Comparison of ENCODE assay signal across 1 cellular context in the genomic region with DNA sequence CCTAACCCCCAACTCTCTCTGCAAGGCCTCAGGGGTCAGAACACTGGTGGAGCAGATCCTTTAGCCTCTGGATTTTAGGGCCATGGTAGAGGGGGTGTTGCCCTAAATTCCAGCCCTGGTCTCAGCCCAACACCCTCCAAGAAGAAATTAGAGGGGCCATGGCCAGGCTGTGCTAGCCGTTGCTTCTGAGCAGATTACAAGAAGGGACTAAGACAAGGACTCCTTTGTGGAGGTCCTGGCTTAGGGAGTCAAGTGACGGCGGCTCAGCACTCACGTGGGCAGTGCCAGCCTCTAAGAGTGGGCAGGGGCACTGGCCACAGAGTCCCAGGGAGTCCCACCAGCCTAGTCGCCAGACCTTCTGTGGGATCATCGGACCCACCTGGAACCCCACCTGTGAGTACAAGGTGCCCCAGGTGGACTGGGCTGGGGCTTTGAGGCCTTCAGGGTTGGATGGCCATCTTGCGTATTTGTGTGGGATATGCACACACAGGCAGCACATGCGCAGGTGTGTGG.
A peak's percentile ranks its signal among the peaks of the same experiment; 100 is the strongest.
TF ChIP-seq lines count a peak whose summit lies in the region.

BEST1 (plus strand) TSS at position 317 of the 513 bp plus-strand sequence. CDS start 1,456 bp downstream, outside the sequence.

TF ChIP-seq in K562, 482 proteins besides CTCF, POLR2A, EP300 and RAD21 (continued from another document and continues in another):
- TF ChIP-seq, protein P1, sequence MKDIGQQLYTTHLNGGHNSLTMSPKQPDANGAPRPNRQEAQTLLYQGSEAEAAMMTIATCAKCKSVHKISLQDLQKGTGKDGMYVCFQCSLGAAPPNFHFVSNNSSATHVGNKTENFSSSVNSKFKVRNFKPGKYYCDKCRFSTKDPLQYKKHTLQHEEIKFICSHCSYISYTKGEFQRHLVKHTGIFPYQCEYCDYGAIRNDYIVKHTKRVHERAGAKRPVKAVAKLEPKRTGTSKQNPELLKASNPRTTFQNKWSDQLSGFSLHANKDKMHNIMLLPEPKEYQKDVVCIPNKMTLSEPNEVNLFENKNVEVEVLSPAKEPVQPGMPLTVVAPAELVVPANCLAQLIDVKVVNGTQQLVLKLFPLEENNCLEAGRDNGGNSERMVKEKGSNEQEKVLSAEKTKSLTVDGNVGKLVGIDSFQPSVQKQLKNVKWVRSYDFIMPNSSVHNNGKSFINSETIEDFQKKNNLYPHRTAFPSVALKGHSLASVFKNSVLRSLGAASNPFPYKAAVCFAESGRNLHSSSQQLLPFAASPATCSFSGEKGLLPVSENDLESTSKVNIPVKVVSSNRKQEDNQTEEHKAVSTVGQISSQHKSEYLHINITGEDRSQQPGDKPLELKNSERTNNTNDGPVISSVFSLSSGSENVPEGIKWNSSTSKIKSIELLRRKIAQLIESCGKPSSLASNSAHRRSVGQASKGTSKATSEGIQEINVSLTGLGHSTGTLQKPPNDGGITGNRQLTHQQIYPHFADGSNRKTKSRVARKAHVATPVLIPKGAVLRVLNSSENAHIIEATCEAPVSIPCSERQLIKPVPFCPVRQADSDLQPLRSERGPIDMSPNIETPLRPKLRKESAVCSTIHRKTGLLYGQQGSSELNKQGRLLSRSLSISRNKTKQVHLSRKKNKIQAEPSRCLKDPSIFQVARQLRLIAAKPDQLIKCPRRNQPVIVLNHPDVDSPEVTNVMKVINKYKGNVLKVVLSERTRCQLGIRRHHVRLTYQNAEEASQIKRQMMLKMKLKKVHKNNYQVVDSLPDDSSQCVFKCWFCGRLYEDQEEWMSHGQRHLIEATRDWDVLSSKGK (CRISPR knock-in tag; IDR thresholded peaks at IDR 0.05): no peak
- no peak for TF ChIP-seq JUN (IDR thresholded peaks at IDR 0.05; ENCODE audit: borderline replicate concordance, low read depth, low read length)
- TF ChIP-seq JUN (CRISPR knock-in tag; IDR thresholded peaks at IDR 0.05; ENCODE audit: borderline replicate concordance): no peak
- no peak for TF ChIP-seq NBN (IDR thresholded peaks at IDR 0.05; ENCODE audit: low read depth)
- TF ChIP-seq REST (CRISPR knock-in tag; IDR thresholded peaks at IDR 0.05; ENCODE audit: low read depth): no peak
- no peak for TF ChIP-seq GATAD2A (IDR thresholded peaks at IDR 0.05)
- no peak for TF ChIP-seq CBX5 (IDR thresholded peaks at IDR 0.05; ENCODE audit: borderline replicate concordance, low read depth)
- no peak for TF ChIP-seq SMARCB1 (IDR thresholded peaks at IDR 0.05; ENCODE audit: insufficient read length, low read depth)
- TF ChIP-seq MEF2D (tag; conservative IDR thresholded peaks at IDR 0.05; ENCODE audit: low read depth): peak; percentile 13; the same call in 1 of the 2 replicates
- TF ChIP-seq, protein P2, sequence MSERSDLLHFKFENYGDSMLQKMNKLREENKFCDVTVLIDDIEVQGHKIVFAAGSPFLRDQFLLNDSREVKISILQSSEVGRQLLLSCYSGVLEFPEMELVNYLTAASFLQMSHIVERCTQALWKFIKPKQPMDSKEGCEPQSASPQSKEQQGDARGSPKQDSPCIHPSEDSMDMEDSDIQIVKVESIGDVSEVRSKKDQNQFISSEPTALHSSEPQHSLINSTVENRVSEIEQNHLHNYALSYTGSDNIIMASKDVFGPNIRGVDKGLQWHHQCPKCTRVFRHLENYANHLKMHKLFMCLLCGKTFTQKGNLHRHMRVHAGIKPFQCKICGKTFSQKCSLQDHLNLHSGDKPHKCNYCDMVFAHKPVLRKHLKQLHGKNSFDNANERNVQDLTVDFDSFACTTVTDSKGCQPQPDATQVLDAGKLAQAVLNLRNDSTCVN (CRISPR knock-in tag; IDR thresholded peaks at IDR 0.05): peak; percentile 66; the same call in 1 of the 2 replicates
- no peak for TF ChIP-seq ZBTB49 (CRISPR knock-in tag; IDR thresholded peaks at IDR 0.05; ENCODE audit: borderline replicate concordance)
- no peak for TF ChIP-seq ESRRA (IDR thresholded peaks at IDR 0.05; ENCODE audit: borderline replicate concordance, low read depth)
- TF ChIP-seq TAF9B (IDR thresholded peaks at IDR 0.05; ENCODE audit: partially characterized antibody): no peak
- no peak for TF ChIP-seq NONO (IDR thresholded peaks at IDR 0.05; ENCODE audit: low read depth in 2 of 2, low read length in 1 of 2)
- 0 out of 2 replicates have a peak, but pooled peaks have one; percentile 8 for TF ChIP-seq PTTG1 (tag; IDR thresholded peaks at IDR 0.05; ENCODE audit: low read depth)
- no peak for TF ChIP-seq GMEB1 (CRISPR knock-in tag; IDR thresholded peaks at IDR 0.05)
- TF ChIP-seq ZNF551 (CRISPR knock-in tag; IDR thresholded peaks at IDR 0.05): no peak
- no peak for TF ChIP-seq TCFL5 (CRISPR knock-in tag; conservative IDR thresholded peaks at IDR 0.05)
- TF ChIP-seq POLR2AphosphoS2 (IDR thresholded peaks at IDR 0.05; ENCODE audit: low read length): no peak
- TF ChIP-seq E2F3 (CRISPR knock-in tag; IDR thresholded peaks at IDR 0.05): 0 out of 2 replicates have a peak, but pooled peaks have one; percentile 26
- no peak for TF ChIP-seq RBM25 (IDR thresholded peaks at IDR 0.05; ENCODE audit: low read depth, low read length, severe bottlenecking)
- TF ChIP-seq, protein P3, sequence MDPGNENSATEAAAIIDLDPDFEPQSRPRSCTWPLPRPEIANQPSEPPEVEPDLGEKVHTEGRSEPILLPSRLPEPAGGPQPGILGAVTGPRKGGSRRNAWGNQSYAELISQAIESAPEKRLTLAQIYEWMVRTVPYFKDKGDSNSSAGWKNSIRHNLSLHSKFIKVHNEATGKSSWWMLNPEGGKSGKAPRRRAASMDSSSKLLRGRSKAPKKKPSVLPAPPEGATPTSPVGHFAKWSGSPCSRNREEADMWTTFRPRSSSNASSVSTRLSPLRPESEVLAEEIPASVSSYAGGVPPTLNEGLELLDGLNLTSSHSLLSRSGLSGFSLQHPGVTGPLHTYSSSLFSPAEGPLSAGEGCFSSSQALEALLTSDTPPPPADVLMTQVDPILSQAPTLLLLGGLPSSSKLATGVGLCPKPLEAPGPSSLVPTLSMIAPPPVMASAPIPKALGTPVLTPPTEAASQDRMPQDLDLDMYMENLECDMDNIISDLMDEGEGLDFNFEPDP (CRISPR knock-in tag; IDR thresholded peaks at IDR 0.05): 0 out of 2 replicates have a peak, but pooled peaks have one; percentile 65
- no peak for TF ChIP-seq ZBTB34 (CRISPR knock-in tag; IDR thresholded peaks at IDR 0.05)
- TF ChIP-seq, protein P4, sequence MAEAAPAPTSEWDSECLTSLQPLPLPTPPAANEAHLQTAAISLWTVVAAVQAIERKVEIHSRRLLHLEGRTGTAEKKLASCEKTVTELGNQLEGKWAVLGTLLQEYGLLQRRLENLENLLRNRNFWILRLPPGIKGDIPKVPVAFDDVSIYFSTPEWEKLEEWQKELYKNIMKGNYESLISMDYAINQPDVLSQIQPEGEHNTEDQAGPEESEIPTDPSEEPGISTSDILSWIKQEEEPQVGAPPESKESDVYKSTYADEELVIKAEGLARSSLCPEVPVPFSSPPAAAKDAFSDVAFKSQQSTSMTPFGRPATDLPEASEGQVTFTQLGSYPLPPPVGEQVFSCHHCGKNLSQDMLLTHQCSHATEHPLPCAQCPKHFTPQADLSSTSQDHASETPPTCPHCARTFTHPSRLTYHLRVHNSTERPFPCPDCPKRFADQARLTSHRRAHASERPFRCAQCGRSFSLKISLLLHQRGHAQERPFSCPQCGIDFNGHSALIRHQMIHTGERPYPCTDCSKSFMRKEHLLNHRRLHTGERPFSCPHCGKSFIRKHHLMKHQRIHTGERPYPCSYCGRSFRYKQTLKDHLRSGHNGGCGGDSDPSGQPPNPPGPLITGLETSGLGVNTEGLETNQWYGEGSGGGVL (CRISPR knock-in tag; IDR thresholded peaks at IDR 0.05): 0 out of 2 replicates have a peak, but pooled peaks have one; percentile 24
- TF ChIP-seq CBFA2T2 (conservative IDR thresholded peaks at IDR 0.05): no peak
- TF ChIP-seq PPARD (CRISPR knock-in tag; IDR thresholded peaks at IDR 0.05): no peak
- no peak; the same call in 1 of the 2 replicates for TF ChIP-seq SUPT5H (IDR thresholded peaks at IDR 0.05)
- TF ChIP-seq, protein P5, sequence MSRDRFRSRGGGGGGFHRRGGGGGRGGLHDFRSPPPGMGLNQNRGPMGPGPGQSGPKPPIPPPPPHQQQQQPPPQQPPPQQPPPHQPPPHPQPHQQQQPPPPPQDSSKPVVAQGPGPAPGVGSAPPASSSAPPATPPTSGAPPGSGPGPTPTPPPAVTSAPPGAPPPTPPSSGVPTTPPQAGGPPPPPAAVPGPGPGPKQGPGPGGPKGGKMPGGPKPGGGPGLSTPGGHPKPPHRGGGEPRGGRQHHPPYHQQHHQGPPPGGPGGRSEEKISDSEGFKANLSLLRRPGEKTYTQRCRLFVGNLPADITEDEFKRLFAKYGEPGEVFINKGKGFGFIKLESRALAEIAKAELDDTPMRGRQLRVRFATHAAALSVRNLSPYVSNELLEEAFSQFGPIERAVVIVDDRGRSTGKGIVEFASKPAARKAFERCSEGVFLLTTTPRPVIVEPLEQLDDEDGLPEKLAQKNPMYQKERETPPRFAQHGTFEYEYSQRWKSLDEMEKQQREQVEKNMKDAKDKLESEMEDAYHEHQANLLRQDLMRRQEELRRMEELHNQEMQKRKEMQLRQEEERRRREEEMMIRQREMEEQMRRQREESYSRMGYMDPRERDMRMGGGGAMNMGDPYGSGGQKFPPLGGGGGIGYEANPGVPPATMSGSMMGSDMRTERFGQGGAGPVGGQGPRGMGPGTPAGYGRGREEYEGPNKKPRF (IDR thresholded peaks at IDR 0.05; ENCODE audit: low read depth, low read length): no peak
- TF ChIP-seq ZNF75A (CRISPR knock-in tag; IDR thresholded peaks at IDR 0.05): no peak
- no peak for TF ChIP-seq SIX5 (IDR thresholded peaks at IDR 0.05; ENCODE audit: borderline replicate concordance in 1 of 2, insufficient read depth in 1 of 2, low read depth in 1 of 2, low read length in 2 of 2)
- no peak for TF ChIP-seq EWSR1 (IDR thresholded peaks at IDR 0.05; ENCODE audit: borderline replicate concordance, low read depth, partially characterized antibody)
- no peak for TF ChIP-seq IRF2 (CRISPR knock-in tag; IDR thresholded peaks at IDR 0.05)
- no peak for TF ChIP-seq TCF7 (IDR thresholded peaks at IDR 0.05; ENCODE audit: borderline replicate concordance)
